ENCODE assay signal across 18 cellular contexts in the genomic region with DNA sequence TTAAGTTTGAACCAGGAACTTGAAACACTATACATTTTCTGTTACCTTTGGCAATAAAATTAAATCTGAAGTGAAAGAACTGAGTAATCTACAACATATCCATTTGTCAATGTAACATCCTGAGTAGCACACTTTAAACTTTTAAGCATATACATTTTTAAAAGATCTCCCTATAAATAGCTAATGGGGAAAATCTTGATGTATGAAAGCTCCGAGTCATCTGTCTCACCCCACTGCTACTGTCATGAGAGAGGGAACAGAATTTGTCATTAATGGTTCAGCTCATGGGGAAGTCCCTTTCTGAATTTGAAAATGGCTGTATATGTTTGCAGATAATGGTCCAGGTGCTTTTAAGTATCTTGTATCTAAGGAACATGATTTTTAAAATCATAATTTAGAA. TPM values are rescaled to one million over a fixed set of nuclear protein-coding genes. Genes with fewer than 3 reads are reported as not detected.
DNase-seq lines count a peak whose midpoint lies in the region; ATAC-seq and TF ChIP-seq lines count a peak whose summit lies in the region.
"Had no signal": no experiment of that assay in that cellular context is flagged by ENCODE, and none has a peak within 500 bp of the region (broad histone marks: within the 10 kb centered on the region; RNA-seq: fewer than 3 reads in every experiment).

No MANE protein-coding gene starts in this region.

- H3K9me2 ChIP-seq in PC-3 (replicated peaks; ENCODE audit: low read length) = no peaks in the 10 kb centered on the region

- H2AFZ ChIP-seq in PC-3 (ENCODE audit: low read length) = no peak overlapping the region

- POLR2A ChIA-PET in PC-3 (lab: Charles Lee; ENCODE audit: unreplicated experiment) = interaction anchor here (0.6 kb wide), 1 partner anchor 70 kb away, joined by 3 read pairs; no protein-coding TSS in a partner anchor

- no peaks in the 10 kb centered on the region for H3F3A ChIP-seq in PC-3 (ENCODE audit: low read length, unreplicated experiment)

- H3K9ac ChIP-seq in PC-3 (ENCODE audit: low read length) = no peak overlapping the region; the same call in 1 of the 2 replicates

- H3K27ac ChIP-seq in PC-3 (ENCODE audit: low read length) = peak overlapping the region; percentile 62
- H3K27ac ChIP-seq: suprapubic skin had no signal

- no peaks in the 10 kb centered on the region for H3K27me3 ChIP-seq in PC-3 (ENCODE audit: low read length)
- H3K27me3 ChIP-seq: suprapubic skin had no signal

- H4K20me1 ChIP-seq in PC-3 (ENCODE audit: low read length) = no peaks in the 10 kb centered on the region

- CTCF ChIA-PET in PC-3 (lab: Charles Lee) = no interaction called here

- intact Hi-C loops in PC-3 (cut with micrococcal nuclease) = no loop called here

- BruUV-seq in PC-3 (replicated peaks; lab: Mats Ljungman, UMichigan) = no TSS peak

- no peaks in the 10 kb centered on the region for H3K36me3 ChIP-seq in PC-3 (ENCODE audit: low read depth, low read length)
- H3K36me3 ChIP-seq: suprapubic skin had no signal

- TF ChIP-seq CTCF in GM12865 (IDR thresholded peaks at IDR 0.05; ENCODE audit: insufficient read depth, low read depth, low read length, missing control alignments) = no peak
- no peak for TF ChIP-seq CTCF in PC-3 (conservative IDR thresholded peaks at IDR 0.05; ENCODE audit: low read depth, low read length)

- 0 out of 2 replicates have a peak, but pooled peaks cover 4% of the 10 kb centered on the region for H3K4me1 ChIP-seq in PC-3 (ENCODE audit: insufficient read depth, low read length)
- H3K4me1 ChIP-seq: suprapubic skin had no signal

- H3K79me2 ChIP-seq in PC-3 (ENCODE audit: low read length) = no peaks in the 10 kb centered on the region

- peak; percentile 72 for DNase-seq in GM12865 (ENCODE audit: low read depth)
- DNase-seq in PC-3 = peak; percentile 34
- DNase-seq in iPS-NIHi7 (ENCODE audit: extremely low spot score) = no peak
- no peak for DNase-seq in NCI-H1092 (lab: John Stamatoyannopoulos, UW)
- DNase-seq in NCI-H748 (lab: John Stamatoyannopoulos, UW; ENCODE audit: unreplicated experiment) = no peak
- no peak for DNase-seq in HT-29 (ENCODE audit: low spot score)
- DNase-seq: activated CD8-positive, alpha-beta memory T cell treated with anti-CD3 and anti-CD28 coated beads, Interleukin-2, amount 50 U/mL, for 4 hours; C1 segment of cervical spinal cord; left cardiac atrium; naive B cell; NCI-H1105; NCI-H82; retina; SHP77 had no signal

- peak; percentile 69 for ATAC-seq in GM18858 (IDR thresholded peaks at IDR 0.05; ENCODE audit: unreplicated experiment)
- ATAC-seq in HG02759 (IDR thresholded peaks at IDR 0.05; ENCODE audit: unreplicated experiment) = peak; percentile 64
- ATAC-seq in PC-3 = peak; percentile 56
- ATAC-seq: left cardiac atrium had no signal

- no peak overlapping the region for H3K4me2 ChIP-seq in PC-3 (ENCODE audit: low read length)

- H3K9me3 ChIP-seq in PC-3 (ENCODE audit: low read length) = no peaks in the 10 kb centered on the region
- H3K9me3 ChIP-seq: suprapubic skin had no signal

- H3K4me3 ChIP-seq in GM12865 (ENCODE audit: low read depth, low read length) = no peak overlapping the region
- no peak overlapping the region for H3K4me3 ChIP-seq in PC-3 (ENCODE audit: low read length)
- H3K4me3 ChIP-seq: suprapubic skin had no signal

RNA-seq across cellular contexts. Expression of a gene that starts 55.2 kb away (rescaled TPM):
- not detected in 2 replicates for total RNA-seq in PC-3 (2014; rRNA removed)
- not detected in 2 replicates for total RNA-seq in HT-29 (2014; rRNA removed; shearing (Covaris generic))
- total RNA-seq: glomerular endothelial cell, left cardiac atrium, suprapubic skin had no signal

Comparison
In these comparisons a context has a peak if more than half of its experiments do, and no peak if none do; other contexts are left out.
1. DNase-seq: peak in GM12865 (single experiment) and PC-3 (single experiment); none in iPS-NIHi7 (single experiment), NCI-H1092 (single experiment), NCI-H748 (single experiment) and HT-29 (single experiment).
2. Peak in every context shown above with its lines, with median percentiles within 50 percentile points of each other: ATAC-seq.